Comparison of ENCODE assay signal across 1 cellular context in the genomic region with DNA sequence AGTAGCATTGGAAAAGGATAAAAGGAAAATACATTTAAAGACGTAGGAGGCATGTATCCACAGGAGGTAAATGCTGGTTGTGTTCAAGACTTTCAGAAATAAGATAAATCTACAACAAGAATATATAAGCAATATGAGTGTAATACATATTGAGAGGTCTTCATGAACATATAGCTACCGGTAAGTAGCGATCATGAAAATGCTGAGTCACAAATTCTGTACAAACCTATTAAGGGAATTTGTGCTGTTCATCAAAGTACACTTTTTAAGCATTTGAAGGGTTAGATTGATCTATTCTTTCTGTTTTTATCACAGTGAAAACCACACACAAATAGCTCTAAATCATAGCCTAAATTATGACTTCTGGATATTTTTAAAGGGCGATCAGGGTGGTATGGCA.
TF ChIP-seq lines count a peak whose summit lies in the region.

No MANE protein-coding gene starts in this region.

TF ChIP-seq in HepG2, 621 proteins besides CTCF, POLR2A, EP300 and RAD21 (continued from another document):
- TF ChIP-seq, protein P1, sequence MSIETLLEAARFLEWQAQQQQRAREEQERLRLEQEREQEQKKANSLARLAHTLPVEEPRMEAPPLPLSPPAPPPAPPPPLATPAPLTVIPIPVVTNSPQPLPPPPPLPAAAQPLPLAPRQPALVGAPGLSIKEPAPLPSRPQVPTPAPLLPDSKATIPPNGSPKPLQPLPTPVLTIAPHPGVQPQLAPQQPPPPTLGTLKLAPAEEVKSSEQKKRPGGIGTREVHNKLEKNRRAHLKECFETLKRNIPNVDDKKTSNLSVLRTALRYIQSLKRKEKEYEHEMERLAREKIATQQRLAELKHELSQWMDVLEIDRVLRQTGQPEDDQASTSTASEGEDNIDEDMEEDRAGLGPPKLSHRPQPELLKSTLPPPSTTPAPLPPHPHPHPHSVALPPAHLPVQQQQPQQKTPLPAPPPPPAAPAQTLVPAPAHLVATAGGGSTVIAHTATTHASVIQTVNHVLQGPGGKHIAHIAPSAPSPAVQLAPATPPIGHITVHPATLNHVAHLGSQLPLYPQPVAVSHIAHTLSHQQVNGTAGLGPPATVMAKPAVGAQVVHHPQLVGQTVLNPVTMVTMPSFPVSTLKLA (IDR thresholded peaks at IDR 0.05), result no peak
- no peak for TF ChIP-seq ZNF614 (CRISPR knock-in tag; IDR thresholded peaks at IDR 0.05; ENCODE audit: borderline replicate concordance)
- TF ChIP-seq MEF2D (CRISPR knock-in tag; IDR thresholded peaks at IDR 0.05), result no peak
- TF ChIP-seq ZNF337 (CRISPR knock-in tag; IDR thresholded peaks at IDR 0.05; ENCODE audit: borderline replicate concordance, low read depth), result no peak
- peak; percentile 84 to 85 for TF ChIP-seq MAFK (conservative IDR thresholded peaks at IDR 0.05 in 1 of 2, IDR thresholded peaks at IDR 0.05 in 1 of 2; ENCODE audit: low read length in 2 of 2)
- TF ChIP-seq, protein P2, sequence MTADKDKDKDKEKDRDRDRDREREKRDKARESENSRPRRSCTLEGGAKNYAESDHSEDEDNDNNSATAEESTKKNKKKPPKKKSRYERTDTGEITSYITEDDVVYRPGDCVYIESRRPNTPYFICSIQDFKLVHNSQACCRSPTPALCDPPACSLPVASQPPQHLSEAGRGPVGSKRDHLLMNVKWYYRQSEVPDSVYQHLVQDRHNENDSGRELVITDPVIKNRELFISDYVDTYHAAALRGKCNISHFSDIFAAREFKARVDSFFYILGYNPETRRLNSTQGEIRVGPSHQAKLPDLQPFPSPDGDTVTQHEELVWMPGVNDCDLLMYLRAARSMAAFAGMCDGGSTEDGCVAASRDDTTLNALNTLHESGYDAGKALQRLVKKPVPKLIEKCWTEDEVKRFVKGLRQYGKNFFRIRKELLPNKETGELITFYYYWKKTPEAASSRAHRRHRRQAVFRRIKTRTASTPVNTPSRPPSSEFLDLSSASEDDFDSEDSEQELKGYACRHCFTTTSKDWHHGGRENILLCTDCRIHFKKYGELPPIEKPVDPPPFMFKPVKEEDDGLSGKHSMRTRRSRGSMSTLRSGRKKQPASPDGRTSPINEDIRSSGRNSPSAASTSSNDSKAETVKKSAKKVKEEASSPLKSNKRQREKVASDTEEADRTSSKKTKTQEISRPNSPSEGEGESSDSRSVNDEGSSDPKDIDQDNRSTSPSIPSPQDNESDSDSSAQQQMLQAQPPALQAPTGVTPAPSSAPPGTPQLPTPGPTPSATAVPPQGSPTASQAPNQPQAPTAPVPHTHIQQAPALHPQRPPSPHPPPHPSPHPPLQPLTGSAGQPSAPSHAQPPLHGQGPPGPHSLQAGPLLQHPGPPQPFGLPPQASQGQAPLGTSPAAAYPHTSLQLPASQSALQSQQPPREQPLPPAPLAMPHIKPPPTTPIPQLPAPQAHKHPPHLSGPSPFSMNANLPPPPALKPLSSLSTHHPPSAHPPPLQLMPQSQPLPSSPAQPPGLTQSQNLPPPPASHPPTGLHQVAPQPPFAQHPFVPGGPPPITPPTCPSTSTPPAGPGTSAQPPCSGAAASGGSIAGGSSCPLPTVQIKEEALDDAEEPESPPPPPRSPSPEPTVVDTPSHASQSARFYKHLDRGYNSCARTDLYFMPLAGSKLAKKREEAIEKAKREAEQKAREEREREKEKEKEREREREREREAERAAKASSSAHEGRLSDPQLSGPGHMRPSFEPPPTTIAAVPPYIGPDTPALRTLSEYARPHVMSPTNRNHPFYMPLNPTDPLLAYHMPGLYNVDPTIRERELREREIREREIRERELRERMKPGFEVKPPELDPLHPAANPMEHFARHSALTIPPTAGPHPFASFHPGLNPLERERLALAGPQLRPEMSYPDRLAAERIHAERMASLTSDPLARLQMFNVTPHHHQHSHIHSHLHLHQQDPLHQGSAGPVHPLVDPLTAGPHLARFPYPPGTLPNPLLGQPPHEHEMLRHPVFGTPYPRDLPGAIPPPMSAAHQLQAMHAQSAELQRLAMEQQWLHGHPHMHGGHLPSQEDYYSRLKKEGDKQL (CRISPR knock-in tag; IDR thresholded peaks at IDR 0.05; ENCODE audit: low read depth), result no peak
- TF ChIP-seq WIZ (CRISPR knock-in tag; IDR thresholded peaks at IDR 0.05), result no peak
- TF ChIP-seq, protein P3, sequence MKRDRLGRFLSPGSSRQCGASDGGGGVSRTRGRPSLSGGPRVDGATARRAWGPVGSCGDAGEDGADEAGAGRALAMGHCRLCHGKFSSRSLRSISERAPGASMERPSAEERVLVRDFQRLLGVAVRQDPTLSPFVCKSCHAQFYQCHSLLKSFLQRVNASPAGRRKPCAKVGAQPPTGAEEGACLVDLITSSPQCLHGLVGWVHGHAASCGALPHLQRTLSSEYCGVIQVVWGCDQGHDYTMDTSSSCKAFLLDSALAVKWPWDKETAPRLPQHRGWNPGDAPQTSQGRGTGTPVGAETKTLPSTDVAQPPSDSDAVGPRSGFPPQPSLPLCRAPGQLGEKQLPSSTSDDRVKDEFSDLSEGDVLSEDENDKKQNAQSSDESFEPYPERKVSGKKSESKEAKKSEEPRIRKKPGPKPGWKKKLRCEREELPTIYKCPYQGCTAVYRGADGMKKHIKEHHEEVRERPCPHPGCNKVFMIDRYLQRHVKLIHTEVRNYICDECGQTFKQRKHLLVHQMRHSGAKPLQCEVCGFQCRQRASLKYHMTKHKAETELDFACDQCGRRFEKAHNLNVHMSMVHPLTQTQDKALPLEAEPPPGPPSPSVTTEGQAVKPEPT (CRISPR knock-in tag; IDR thresholded peaks at IDR 0.05; ENCODE audit: low read depth), result no peak
- no peak for TF ChIP-seq POLR2AphosphoS2 (IDR thresholded peaks at IDR 0.05; ENCODE audit: low read depth, low read length)
- no peak for TF ChIP-seq ZNF879 (CRISPR knock-in tag; IDR thresholded peaks at IDR 0.05)
- TF ChIP-seq ZNF605 (CRISPR knock-in tag; IDR thresholded peaks at IDR 0.05), result no peak
- no peak for TF ChIP-seq ARID2 (CRISPR knock-in tag; IDR thresholded peaks at IDR 0.05; ENCODE audit: borderline replicate concordance)
- no peak for TF ChIP-seq ZNF546 (CRISPR knock-in tag; conservative IDR thresholded peaks at IDR 0.05)
- TF ChIP-seq MAFF (IDR thresholded peaks at IDR 0.05; ENCODE audit: low read depth, low read length), result peak; percentile 80
- TF ChIP-seq ZFP36L2 (CRISPR knock-in tag; IDR thresholded peaks at IDR 0.05), result no peak
- TF ChIP-seq NFRKB (IDR thresholded peaks at IDR 0.05), result no peak
